In genomic region chr16:59047114-59047513, GRCh38 we compare ENCODE assay signal across 22 cellular contexts.
DNase-seq lines count a peak whose midpoint lies in the region; ATAC-seq and TF ChIP-seq lines count a peak whose summit lies in the region.
"Had no signal": no experiment of that assay in that cellular context is flagged by ENCODE, and none has a peak within 500 bp of the region (broad histone marks: within the 10 kb centered on the region; RNA-seq: fewer than 3 reads in every experiment).

No MANE protein-coding gene starts in this region.

- no peaks in the 10 kb centered on the region for H3K27me3 Mint-ChIP-seq in glutamatergic neuron (ENCODE audit: unreplicated experiment)
- H3K27me3 Mint-ChIP-seq in activated T-cell treated with anti-CD3 and anti-CD28 coated beads, Interleukin-2, amount 50 U/mL, for 4 hours (ENCODE audit: low read depth): no peaks in the 10 kb centered on the region
- H3K27me3 Mint-ChIP-seq: activated B cell treated with CpG ODN at 0.5 μM for 24 hours; activated naive CD8-positive, alpha-beta T cell; stimulated activated memory B cell treated with anti-CD40 and anti-IgM and Interleukin-4, amounts not matched to agents 10 μg/mL and 1 μg/mL and 100 μg/mL, for 72 hours had no signal

- H3K4me3 Mint-ChIP-seq in glutamatergic neuron (ENCODE audit: unreplicated experiment): no peak overlapping the region
- no peak overlapping the region for H3K4me3 Mint-ChIP-seq in activated T-cell treated with anti-CD3 and anti-CD28 coated beads, Interleukin-2, amount 50 U/mL, for 4 hours
- H3K4me3 Mint-ChIP-seq: activated B cell treated with CpG ODN at 0.5 μM for 24 hours; activated CD8-positive, alpha-beta T cell treated with anti-CD3 and anti-CD28 coated beads, Interleukin-2, amount 10 ng/mL, durations not matched to agents 7 days and 5 days; activated naive CD8-positive, alpha-beta T cell; stimulated activated memory B cell treated with anti-CD40 and anti-IgM and Interleukin-4, amounts not matched to agents 10 μg/mL and 1 μg/mL and 100 μg/mL, for 72 hours had no signal

- no peak overlapping the region for H3K27ac ChIP-seq in RWPE2 (ENCODE audit: poor library complexity, severe bottlenecking)
- H3K27ac ChIP-seq: ovary, right lobe of liver, thoracic aorta had no signal

- no peaks in the 10 kb centered on the region for H3K4me1 Mint-ChIP-seq in glutamatergic neuron (ENCODE audit: low read depth, unreplicated experiment)
- H3K4me1 Mint-ChIP-seq in activated T-cell treated with anti-CD3 and anti-CD28 coated beads, Interleukin-2, amount 50 U/mL, for 4 hours (ENCODE audit: low read depth): no peaks in the 10 kb centered on the region
- H3K4me1 Mint-ChIP-seq: activated B cell treated with CpG ODN at 0.5 μM for 24 hours; stimulated activated memory B cell treated with anti-CD40 and anti-IgM and Interleukin-4, amounts not matched to agents 10 μg/mL and 1 μg/mL and 100 μg/mL, for 72 hours had no signal

- H3K36me3 Mint-ChIP-seq in glutamatergic neuron (ENCODE audit: unreplicated experiment): no peaks in the 10 kb centered on the region
- H3K36me3 Mint-ChIP-seq in activated T-cell treated with anti-CD3 and anti-CD28 coated beads, Interleukin-2, amount 50 U/mL, for 4 hours (ENCODE audit: insufficient read depth): no peaks in the 10 kb centered on the region
- H3K36me3 Mint-ChIP-seq: activated naive CD8-positive, alpha-beta T cell; stimulated activated memory B cell treated with anti-CD40 and anti-IgM and Interleukin-4, amounts not matched to agents 10 μg/mL and 1 μg/mL and 100 μg/mL, for 72 hours had no signal

- no peaks in the 10 kb centered on the region for H3K27me3 ChIP-seq in RWPE2 (ENCODE audit: insufficient read depth, poor library complexity, severe bottlenecking)
- H3K27me3 ChIP-seq: ovary, right lobe of liver had no signal

- no peaks in the 10 kb centered on the region for H3K9me3 Mint-ChIP-seq in glutamatergic neuron (ENCODE audit: unreplicated experiment)
- no peaks in the 10 kb centered on the region for H3K9me3 Mint-ChIP-seq in activated T-cell treated with anti-CD3 and anti-CD28 coated beads, Interleukin-2, amount 50 U/mL, for 4 hours
- H3K9me3 Mint-ChIP-seq: activated B cell treated with CpG ODN at 0.5 μM for 24 hours; stimulated activated memory B cell treated with anti-CD40 and anti-IgM and Interleukin-4, amounts not matched to agents 10 μg/mL and 1 μg/mL and 100 μg/mL, for 72 hours had no signal

- no peak for ATAC-seq in RWPE2 (ENCODE audit: low read depth)
- no peak for ATAC-seq in HG02840 (IDR thresholded peaks at IDR 0.05; ENCODE audit: low FRiP score, unreplicated experiment)
- ATAC-seq in HG03196 (IDR thresholded peaks at IDR 0.05; ENCODE audit: unreplicated experiment): no peak
- ATAC-seq in activated T-cell treated with anti-CD3 and anti-CD28 coated beads, Interleukin-2, amount 50 U/mL, for 4 hours: no peak
- ATAC-seq: activated CD8-positive, alpha-beta T cell treated with anti-CD3 and anti-CD28 coated beads, Interleukin-2, amount 10 ng/mL, durations not matched to agents 7 days and 5 days; K562; stimulated activated memory B cell treated with anti-CD40 and anti-IgM and Interleukin-4, amounts not matched to agents 10 μg/mL and 1 μg/mL and 100 μg/mL, for 72 hours had no signal

- H3K36me3 ChIP-seq in RWPE2 (ENCODE audit: low read depth): no peaks in the 10 kb centered on the region
- H3K36me3 ChIP-seq: ovary, right lobe of liver, thoracic aorta had no signal

- no peaks in the 10 kb centered on the region for H3K4me1 ChIP-seq in RWPE2 (ENCODE audit: insufficient read depth, poor library complexity, severe bottlenecking)
- H3K4me1 ChIP-seq: right lobe of liver had no signal

- H3K27ac Mint-ChIP-seq in glutamatergic neuron (ENCODE audit: unreplicated experiment): no peak overlapping the region
- H3K27ac Mint-ChIP-seq: activated B cell treated with CpG ODN at 0.5 μM for 24 hours; activated CD8-positive, alpha-beta T cell treated with anti-CD3 and anti-CD28 coated beads, Interleukin-2, amount 10 ng/mL, durations not matched to agents 7 days and 5 days; activated naive CD8-positive, alpha-beta T cell; stimulated activated memory B cell treated with anti-CD40 and anti-IgM and Interleukin-4, amounts not matched to agents 10 μg/mL and 1 μg/mL and 100 μg/mL, for 72 hours had no signal

- H3K9me3 ChIP-seq in RWPE2 (ENCODE audit: severe bottlenecking): peaks cover 3% of the 10 kb centered on the region
- H3K9me3 ChIP-seq: ovary, right lobe of liver, thoracic aorta had no signal

- no peak overlapping the region for H3K4me3 ChIP-seq in GM12875 (ENCODE audit: low read depth, low read length)
- no peak overlapping the region for H3K4me3 ChIP-seq in RWPE2 (ENCODE audit: severe bottlenecking)
- H3K4me3 ChIP-seq: K562, lung, ovary, right lobe of liver, thoracic aorta had no signal

- DNase-seq in ACHN (peak; percentile 22), RWPE2 (ENCODE audit: low spot score) (no peak), glutamatergic neuron (no peak), hippocampal formation (lab: John Stamatoyannopoulos, UW) (no peak)
- DNase-seq in activated T-cell treated with anti-CD3 and anti-CD28 coated beads, Interleukin-2, amount 50 U/mL, for 4 hours: no peak
- DNase-seq: activated B cell treated with CpG ODN at 0.5 μM for 24 hours; activated CD8-positive, alpha-beta T cell treated with anti-CD3 and anti-CD28 coated beads, Interleukin-2, amount 10 ng/mL, durations not matched to agents 7 days and 5 days; NCI-H1105 treated with DMSO at 0.1 percent for 48 hours; NCI-H2107; NCI-H510A treated with DMSO at 0.1 percent for 48 hours; ovary; right lobe of liver; SHP77 treated with DMSO at 0.1 percent for 48 hours; T-helper 2 cell had no signal

- 0 out of 2 replicates have a peak, but pooled peaks have one; percentile 19 for TF ChIP-seq CTCF in GM12875 (IDR thresholded peaks at IDR 0.05; ENCODE audit: borderline replicate concordance, insufficient read depth, low read depth, low read length)
- TF ChIP-seq CTCF in RWPE2 (IDR thresholded peaks at IDR 0.05; ENCODE audit: poor library complexity, severe bottlenecking): peak; percentile 10
- TF ChIP-seq CTCF in glutamatergic neuron (IDR thresholded peaks at IDR 0.05; ENCODE audit: partially characterized antibody, unreplicated experiment): peak; percentile 17

- in situ Hi-C loops in ACHN (cut with HindIII; ENCODE audit: low pct_ligation_motif_present, low pct_unique_long_range_greater_than_20kb, low sequenced_read_pairs): no loop called here
